Comparison of ENCODE assay signal across 8 cellular contexts in the genomic region with DNA sequence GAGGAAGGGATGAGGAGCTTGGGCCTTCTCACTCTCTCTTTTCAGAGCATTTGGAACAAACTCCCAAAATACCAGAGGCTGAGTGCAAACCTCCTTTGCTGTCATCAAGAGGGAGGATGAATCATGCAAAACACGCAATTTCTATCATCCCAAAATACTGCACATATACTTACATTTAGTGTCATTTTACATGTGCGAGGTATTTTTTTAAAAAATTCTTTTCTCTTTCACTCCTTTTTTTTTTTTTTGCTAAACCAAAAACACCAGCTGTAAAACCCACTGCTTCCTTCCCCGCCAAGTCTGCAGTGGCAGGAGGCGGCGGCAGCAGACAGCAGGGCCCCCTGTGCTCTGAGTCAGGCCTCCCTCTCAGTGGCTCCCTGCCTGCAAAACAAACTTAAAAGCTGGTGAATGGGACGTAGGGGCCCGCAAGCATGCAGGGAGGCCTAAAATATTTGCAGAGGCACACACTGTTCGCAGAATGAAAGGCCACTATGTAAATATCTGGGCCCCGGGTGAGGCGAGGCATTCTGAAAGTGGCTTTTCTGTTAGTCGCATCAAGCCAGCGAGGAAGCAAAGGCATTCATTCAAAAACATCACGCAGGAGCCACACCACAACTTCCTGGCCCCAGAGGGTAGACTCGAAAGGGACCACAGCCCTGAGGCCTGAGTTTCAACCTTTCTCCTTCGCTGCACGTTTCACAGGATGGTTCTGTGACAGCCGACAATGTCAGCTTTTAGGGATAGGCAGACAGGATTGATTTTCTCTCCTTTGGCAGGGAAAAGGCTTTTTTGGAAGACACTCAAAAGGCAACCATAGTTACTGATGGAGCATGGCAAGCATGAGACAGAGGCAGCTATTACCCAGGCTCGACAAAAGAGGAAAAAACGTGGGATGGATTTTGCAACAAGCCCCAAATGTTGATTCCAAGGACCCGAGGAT.
A peak's percentile ranks its signal among the peaks of the same experiment; 100 is the strongest.
DNase-seq lines count a peak whose midpoint lies in the region; ATAC-seq and TF ChIP-seq lines count a peak whose summit lies in the region.

No MANE protein-coding gene starts in this region.

- no peak overlapping the region for H3K56ac ChIP-seq in H9 (ENCODE audit: insufficient read length, low read depth, low read length)

- ATAC-seq in GM21786 (IDR thresholded peaks at IDR 0.05; ENCODE audit: unreplicated experiment) (peak; percentile 84), memory B cell (ENCODE audit: low read depth) (peak; percentile 73)
- peak; percentile 92 for ATAC-seq in activated CD4-positive, alpha-beta T cell treated with anti-CD3 and anti-CD28 coated beads for 36 hours
- peak; percentile 93 for ATAC-seq in central memory CD8-positive, alpha-beta T cell (replicated peaks; ENCODE audit: extremely low read depth, poor library complexity, severe bottlenecking)

- peaks cover 48% of the 10 kb centered on the region for H3K4me1 Mint-ChIP-seq in activated CD4-positive, alpha-beta T cell treated with anti-CD3 and anti-CD28 coated beads for 36 hours
- H3K4me1 Mint-ChIP-seq in central memory CD8-positive, alpha-beta T cell, result peaks cover 26% of the 10 kb centered on the region
- peaks cover 22% of the 10 kb centered on the region for H3K4me1 Mint-ChIP-seq in memory B cell
- H3K4me1 Mint-ChIP-seq in H9, result peaks cover 17 to 20% of the 10 kb centered on the region in 2 experiments

- no peaks in the 10 kb centered on the region for H3K79me2 ChIP-seq in Loucy (ENCODE audit: insufficient read depth, low read length)
- no peaks in the 10 kb centered on the region for H3K79me2 ChIP-seq in H9 (ENCODE audit: insufficient read depth, low read length)

- H3K4me1 ChIP-seq in Loucy (ENCODE audit: insufficient read depth, low read length, poor library complexity, severe bottlenecking) (peaks cover 37% of the 10 kb centered on the region), H9 (ENCODE audit: insufficient read depth, low read length) (peaks cover 3% of the 10 kb centered on the region; the same call in 1 of the 2 replicates)

- H3K4me2 ChIP-seq in Loucy (ENCODE audit: low read depth, low read length, poor library complexity, severe bottlenecking), result peak overlapping the region; percentile 76
- no peak overlapping the region for H3K4me2 ChIP-seq in H9 (ENCODE audit: insufficient read depth, insufficient read length, low read length)

- no peak overlapping the region for H2BK15ac ChIP-seq in H9 (ENCODE audit: low read depth, low read length)

- no peaks in the 10 kb centered on the region for H3K36me3 ChIP-seq in Loucy (ENCODE audit: insufficient read depth, low read length)

- H2BK120ac ChIP-seq in H9 (ENCODE audit: low read depth, low read length, poor library complexity, severe bottlenecking), result no peak overlapping the region

- H3F3A ChIP-seq in Loucy (ENCODE audit: low read depth), result no peaks in the 10 kb centered on the region

- H2AFZ ChIP-seq in Loucy (ENCODE audit: low read length), result peak overlapping the region; percentile 72
- H2AFZ ChIP-seq in H9 (ENCODE audit: low read length), result no peak overlapping the region

- H3K36me3 Mint-ChIP-seq in activated CD4-positive, alpha-beta T cell treated with anti-CD3 and anti-CD28 coated beads for 36 hours (ENCODE audit: low read depth), result no peaks in the 10 kb centered on the region
- H3K36me3 Mint-ChIP-seq in central memory CD8-positive, alpha-beta T cell (ENCODE audit: insufficient read depth), result peaks cover 16% of the 10 kb centered on the region
- H3K36me3 Mint-ChIP-seq in memory B cell, result no peaks in the 10 kb centered on the region
- no peaks in the 10 kb centered on the region for H3K36me3 Mint-ChIP-seq in H9 (ENCODE audit: insufficient read depth in 1 of 3, low read depth in 3 of 3)

- H4K91ac ChIP-seq in H9 (ENCODE audit: insufficient read length, low read depth, low read length), result no peak overlapping the region

- H3K14ac ChIP-seq in H9 (ENCODE audit: insufficient read depth, low read length), result no peak overlapping the region; the same call in 1 of the 2 replicates

- no peak overlapping the region for H3K4ac ChIP-seq in H9 (ENCODE audit: low read depth, low read length)

- no peaks in the 10 kb centered on the region for H3K9me3 ChIP-seq in Loucy (ENCODE audit: insufficient read depth, low read depth, low read length)
- H3K9me3 ChIP-seq in H9 (ENCODE audit: control insufficient read depth, low read depth, low read length), result no peaks in the 10 kb centered on the region

- peak overlapping the region; percentile 45 for H3K9ac ChIP-seq in Loucy (ENCODE audit: low read depth, low read length, poor library complexity, severe bottlenecking)
- no peak overlapping the region for H3K9ac ChIP-seq in H9 (ENCODE audit: extremely low read depth, insufficient read length, low read length)

- no peaks in the 10 kb centered on the region for H3K9me2 ChIP-seq in Loucy (replicated peaks; ENCODE audit: low read depth, low read length)

- H3K4me3 Mint-ChIP-seq in activated CD4-positive, alpha-beta T cell treated with anti-CD3 and anti-CD28 coated beads for 36 hours, result peak overlapping the region; percentile 52
- peak overlapping the region; percentile 78 for H3K4me3 Mint-ChIP-seq in central memory CD8-positive, alpha-beta T cell
- H3K4me3 Mint-ChIP-seq in memory B cell (peak overlapping the region; percentile 61), H9 (no peak overlapping the region)

- DNase-seq in G401 (ENCODE audit: low spot score), result peak; percentile 60
- DNase-seq in activated CD4-positive, alpha-beta T cell treated with anti-CD3 and anti-CD28 coated beads for 36 hours, result peak; percentile 90
- DNase-seq in central memory CD8-positive, alpha-beta T cell (ENCODE audit: low spot score in 2 of 2), result peak; percentile 41 to 62
- no peak for DNase-seq in memory B cell (ENCODE audit: low spot score in 2 of 2)
- peak; percentile 22 for DNase-seq in stimulated activated CD8-positive, alpha-beta memory T cell treated with anti-CD3 and anti-CD28 coated beads, Interleukin-15, amount 100 ng/mL, for 24 hours (ENCODE audit: low read depth)
- no peak for DNase-seq in H9

- CTCF ChIA-PET in activated CD4-positive, alpha-beta T cell treated with anti-CD3 and anti-CD28 coated beads for 36 hours (lab: Charles Lee), result interaction anchor here (0.6 to 2.4 kb wide), 12 partner anchors 19 to 252 kb away, joined by 3 to 7 read pairs (median 3); no protein-coding TSS in a partner anchor

- TF ChIP-seq CTCF in Loucy (conservative IDR thresholded peaks at IDR 0.05; ENCODE audit: low read length) (no peak), H9 (conservative IDR thresholded peaks at IDR 0.05) (no peak)

- H4K5ac ChIP-seq in H9 (ENCODE audit: insufficient read length, low read depth, low read length), result no peak overlapping the region

- peak overlapping the region; percentile 79 for H3K27ac Mint-ChIP-seq in activated CD4-positive, alpha-beta T cell treated with anti-CD3 and anti-CD28 coated beads for 36 hours
- peak overlapping the region; percentile 95 for H3K27ac Mint-ChIP-seq in central memory CD8-positive, alpha-beta T cell (ENCODE audit: low read depth)
- H3K27ac Mint-ChIP-seq in memory B cell (no peak overlapping the region), H9 (no peak overlapping the region; a peak in 1 of 7 replicates)

- H3K27me3 Mint-ChIP-seq in activated CD4-positive, alpha-beta T cell treated with anti-CD3 and anti-CD28 coated beads for 36 hours, result peaks cover 13% of the 10 kb centered on the region
- no peaks in the 10 kb centered on the region for H3K27me3 Mint-ChIP-seq in central memory CD8-positive, alpha-beta T cell
- H3K27me3 Mint-ChIP-seq in memory B cell (peaks cover 16% of the 10 kb centered on the region), H9 (ENCODE audit: low read depth) (peaks cover 44% of the 10 kb centered on the region)

- in situ Hi-C loops in G401 (cut with HindIII; ENCODE audit: low sequenced_read_pairs), result no loop called here

- no peaks in the 10 kb centered on the region for H3K79me1 ChIP-seq in H9 (ENCODE audit: insufficient read depth, low read depth, low read length, poor library complexity, severe bottlenecking)

- H3K27ac ChIP-seq in H9 (ENCODE audit: insufficient read length, low read depth, low read length), result no peak overlapping the region

- H2BK5ac ChIP-seq in H9 (ENCODE audit: insufficient read length, low read length), result no peak overlapping the region

- no CpG with 5 or more reads among the region's 20 CpGs for WGBS in H9 (ENCODE audit: extremely low coverage, insufficient read length, low lambda C conversion rate)

- H4K20me1 ChIP-seq in Loucy (ENCODE audit: insufficient read depth, low read length, poor library complexity, severe bottlenecking) (no peaks in the 10 kb centered on the region), H9 (ENCODE audit: control insufficient read depth, insufficient read depth, insufficient read length) (no peaks in the 10 kb centered on the region)

- no peak overlapping the region for H3K23ac ChIP-seq in H9 (ENCODE audit: insufficient read length, low read depth, low read length)

- no peak overlapping the region for H3K18ac ChIP-seq in H9 (ENCODE audit: insufficient read length, low read depth, low read length)

- H2AK5ac ChIP-seq in H9 (ENCODE audit: insufficient read length, low read length), result no peak overlapping the region

- no peaks in the 10 kb centered on the region for H3K9me3 Mint-ChIP-seq in activated CD4-positive, alpha-beta T cell treated with anti-CD3 and anti-CD28 coated beads for 36 hours (ENCODE audit: low read depth)
- H3K9me3 Mint-ChIP-seq in central memory CD8-positive, alpha-beta T cell, result no peaks in the 10 kb centered on the region
- H3K9me3 Mint-ChIP-seq in memory B cell (no peaks in the 10 kb centered on the region), H9 (no peaks in the 10 kb centered on the region)

- no peak overlapping the region for H2BK20ac ChIP-seq in H9 (ENCODE audit: low read depth, low read length, poor library complexity, severe bottlenecking)

- intact Hi-C loops in activated CD4-positive, alpha-beta T cell treated with anti-CD3 and anti-CD28 coated beads for 36 hours (cut with DNase I, micrococcal nuclease), result loop anchor here (1.0 to 10.0 kb wide), 12 partner anchors 19 to 1266 kb away; a partner anchor contains a TSS

- no peaks in the 10 kb centered on the region for H3K23me2 ChIP-seq in H9 (ENCODE audit: insufficient read length, low read depth, low read length, poor library complexity, severe bottlenecking)

- POLR2A ChIA-PET in activated CD4-positive, alpha-beta T cell treated with anti-CD3 and anti-CD28 coated beads for 36 hours (lab: Charles Lee), result interaction anchor here (0.6 to 1.6 kb wide), 6 partner anchors 19 to 1197 kb away, joined by 3 to 5 read pairs (median 4); no protein-coding TSS in a partner anchor

- peak overlapping the region; percentile 69 for H3K4me3 ChIP-seq in Loucy (ENCODE audit: low read length, poor library complexity, severe bottlenecking)

- no peak overlapping the region for H2BK12ac ChIP-seq in H9 (ENCODE audit: insufficient read length, low read depth, low read length)

- no peak overlapping the region for H4K8ac ChIP-seq in H9 (replicated peaks; ENCODE audit: insufficient read length, low read depth, low read length)

- no peak overlapping the region for H3T11ph ChIP-seq in H9 (ENCODE audit: low read length)

- H3K27me3 ChIP-seq in Loucy (ENCODE audit: insufficient read depth, low read length, poor library complexity, severe bottlenecking) (no peaks in the 10 kb centered on the region), H9 (ENCODE audit: insufficient read depth, low read length) (no peaks in the 10 kb centered on the region)

Comparison
In these comparisons a context has a peak if more than half of its experiments do, and no peak if none do; other contexts are left out.
1. DNase-seq: peak in G401 (single experiment), activated CD4-positive, alpha-beta T cell treated with anti-CD3 and anti-CD28 coated beads for 36 hours (single experiment), central memory CD8-positive, alpha-beta T cell (2 of 2) and stimulated activated CD8-positive, alpha-beta memory T cell treated with anti-CD3 and anti-CD28 coated beads, Interleukin-15, amount 100 ng/mL, for 24 hours (single experiment); none in memory B cell (0 of 2) and H9 (single experiment).
2. H3K27ac Mint-ChIP-seq: peak in activated CD4-positive, alpha-beta T cell treated with anti-CD3 and anti-CD28 coated beads for 36 hours (single experiment) and central memory CD8-positive, alpha-beta T cell (single experiment); none in memory B cell (single experiment) and H9 (0 of 3).
3. H3K4me3 Mint-ChIP-seq: peak in activated CD4-positive, alpha-beta T cell treated with anti-CD3 and anti-CD28 coated beads for 36 hours (single experiment), central memory CD8-positive, alpha-beta T cell (single experiment) and memory B cell (single experiment); none in H9 (0 of 2).
4. Peak in every context shown above with its lines, with median percentiles within 50 percentile points of each other: ATAC-seq.